ENCODE assay signal across 30 cellular contexts in genomic region chr3:62277470-62277869, GRCh38.
"Had no signal": no experiment of that assay in that cellular context is flagged by ENCODE, and none has a peak within 500 bp of the region (broad histone marks: within the 10 kb centered on the region; RNA-seq: fewer than 3 reads in every experiment).

No MANE protein-coding gene starts in this region.

- H3K36me3 ChIP-seq: neutrophil had no signal

- H3K9me3 Mint-ChIP-seq: activated naive CD4-positive, alpha-beta T cell treated with anti-CD3 and anti-CD28 coated beads, Interleukin-2, amount 10 ng/mL, durations not matched to agents 7 days and 5 days; nephron progenitor cell; stimulated activated effector memory CD8-positive, alpha-beta T cell treated with anti-CD3 and anti-CD28 coated beads, Interleukin-12 subunit alpha, Interleukin-12 subunit beta, amount 100 ng/mL, for 72 hours; stimulated activated naive CD8-positive, alpha-beta T cell treated with anti-CD3 and anti-CD28 coated beads, Interleukin-15, amount 100 ng/mL, for 72 hours; T-helper 2 cell treated with Interferon-gamma antibody and Interleukin-4, amounts not matched to agents 5 μg/mL and 100 μg/mL, for 36 hours; type B pancreatic cell had no signal

- DNase-seq: activated CD4-positive, alpha-beta T cell treated with anti-CD3 and anti-CD28 coated beads for 36 hours; activated CD4-positive, alpha-beta T cell treated with anti-CD3 and anti-CD28 coated beads, Interleukin-2, amount 50 U/mL, for 4 hours; activated CD4-positive, CD25-positive, alpha-beta regulatory T cell; activated CD8-positive, alpha-beta memory T cell treated with anti-CD3 and anti-CD28 coated beads, Interleukin-2, amount 50 U/mL, for 4 hours; activated gamma-delta T cell; activated naive CD4-positive, alpha-beta T cell treated with anti-CD3 and anti-CD28 coated beads, Interleukin-2, amount 10 ng/mL, durations not matched to agents 7 days and 5 days; activated T-cell treated with anti-CD3 and anti-CD28 coated beads, Interleukin-2, amount 50 U/mL, for 1 hour; amniotic stem cell; caudate nucleus; cortex of kidney; foreskin keratinocyte; heart left ventricle; hypothalamus; immature natural killer cell; kidney; left colon; mammary epithelial cell; nephron progenitor cell; right lobe of liver; stimulated activated CD4-positive, alpha-beta T cell treated with anti-CD3 and anti-CD28 coated beads, Interleukin-12 subunit alpha, Interleukin-12 subunit beta, amount 100 ng/mL, for 4 hours; stimulated activated CD4-positive, alpha-beta T cell treated with anti-CD3 and anti-CD28 coated beads, Interleukin-4, amount 100 ng/mL, for 1 hour; stimulated activated naive CD8-positive, alpha-beta T cell treated with anti-CD3 and anti-CD28 coated beads, Interleukin-15, amount 100 ng/mL, for 72 hours; substantia nigra; T-helper 1 cell had no signal

- H3K4me1 ChIP-seq: foreskin keratinocyte, heart left ventricle, right lobe of liver, vagina had no signal

- H3K4me1 Mint-ChIP-seq: activated CD4-positive, alpha-beta T cell treated with anti-CD3 and anti-CD28 coated beads for 36 hours; activated naive CD4-positive, alpha-beta T cell treated with anti-CD3 and anti-CD28 coated beads, Interleukin-2, amount 10 ng/mL, durations not matched to agents 7 days and 5 days; immature natural killer cell; nephron progenitor cell; stimulated activated effector memory CD8-positive, alpha-beta T cell treated with anti-CD3 and anti-CD28 coated beads, Interleukin-12 subunit alpha, Interleukin-12 subunit beta, amount 100 ng/mL, for 72 hours; stimulated activated naive CD8-positive, alpha-beta T cell treated with anti-CD3 and anti-CD28 coated beads, Interleukin-15, amount 100 ng/mL, for 72 hours had no signal

- H3K27ac ChIP-seq: foreskin keratinocyte, heart left ventricle, neutrophil, right lobe of liver, skin epidermis, vagina had no signal

- H3K36me3 Mint-ChIP-seq: activated naive CD4-positive, alpha-beta T cell treated with anti-CD3 and anti-CD28 coated beads, Interleukin-2, amount 10 ng/mL, durations not matched to agents 7 days and 5 days; immature natural killer cell; stimulated activated effector memory CD8-positive, alpha-beta T cell treated with anti-CD3 and anti-CD28 coated beads, Interleukin-12 subunit alpha, Interleukin-12 subunit beta, amount 100 ng/mL, for 72 hours had no signal

- H3K27ac Mint-ChIP-seq: activated CD4-positive, alpha-beta T cell treated with anti-CD3 and anti-CD28 coated beads for 36 hours; activated naive CD4-positive, alpha-beta T cell treated with anti-CD3 and anti-CD28 coated beads, Interleukin-2, amount 10 ng/mL, durations not matched to agents 7 days and 5 days; immature natural killer cell; nephron progenitor cell; stimulated activated effector memory CD8-positive, alpha-beta T cell treated with anti-CD3 and anti-CD28 coated beads, Interleukin-12 subunit alpha, Interleukin-12 subunit beta, amount 100 ng/mL, for 72 hours; stimulated activated naive CD8-positive, alpha-beta T cell treated with anti-CD3 and anti-CD28 coated beads, Interleukin-15, amount 100 ng/mL, for 72 hours; T-helper 2 cell treated with Interferon-gamma antibody and Interleukin-4, amounts not matched to agents 5 μg/mL and 100 μg/mL, for 36 hours; type B pancreatic cell had no signal

- H3K4me3 Mint-ChIP-seq: activated CD4-positive, alpha-beta T cell treated with anti-CD3 and anti-CD28 coated beads for 36 hours; activated naive CD4-positive, alpha-beta T cell treated with anti-CD3 and anti-CD28 coated beads, Interleukin-2, amount 10 ng/mL, durations not matched to agents 7 days and 5 days; immature natural killer cell; nephron progenitor cell; stimulated activated effector memory CD8-positive, alpha-beta T cell treated with anti-CD3 and anti-CD28 coated beads, Interleukin-12 subunit alpha, Interleukin-12 subunit beta, amount 100 ng/mL, for 72 hours; stimulated activated naive CD8-positive, alpha-beta T cell treated with anti-CD3 and anti-CD28 coated beads, Interleukin-15, amount 100 ng/mL, for 72 hours; T-helper 2 cell treated with Interferon-gamma antibody and Interleukin-4, amounts not matched to agents 5 μg/mL and 100 μg/mL, for 36 hours; type B pancreatic cell had no signal

- H3K27me3 Mint-ChIP-seq: activated naive CD4-positive, alpha-beta T cell treated with anti-CD3 and anti-CD28 coated beads, Interleukin-2, amount 10 ng/mL, durations not matched to agents 7 days and 5 days; stimulated activated naive CD8-positive, alpha-beta T cell treated with anti-CD3 and anti-CD28 coated beads, Interleukin-15, amount 100 ng/mL, for 72 hours; type B pancreatic cell had no signal

- H3K27me3 ChIP-seq: foreskin keratinocyte, heart left ventricle, neutrophil, right lobe of liver, vagina had no signal

- H3K4me3 ChIP-seq: heart left ventricle, right lobe of liver, skin epidermis, vagina had no signal

- H3K9me3 ChIP-seq: heart left ventricle, neutrophil, right lobe of liver, vagina had no signal
